In genomic region chr12:9699898-9700605, GRCh38 we compare ENCODE assay signal across 14 cellular contexts. TPM values are rescaled to one million over a fixed set of nuclear protein-coding genes. Genes with fewer than 3 reads are reported as not detected.
DNase-seq lines count a peak whose midpoint lies in the region; ATAC-seq lines count a peak whose summit lies in the region.
"Had no signal": no experiment of that assay in that cellular context is flagged by ENCODE, and none has a peak within 500 bp of the region (broad histone marks: within the 10 kb centered on the region; RNA-seq: fewer than 3 reads in every experiment).

No MANE protein-coding gene starts in this region.

- no peaks in the 10 kb centered on the region for H3K27me3 ChIP-seq in CD4-positive, CD25-positive, alpha-beta regulatory T cell (ENCODE audit: control insufficient read depth, insufficient read depth, low read length)
- H3K27me3 ChIP-seq: foreskin keratinocyte had no signal

- ATAC-seq in CD4-positive, CD25-positive, alpha-beta regulatory T cell (ENCODE audit: low read depth in 2 of 2): no peak
- no peak for ATAC-seq in HG02763 (IDR thresholded peaks at IDR 0.05; ENCODE audit: unreplicated experiment)
- ATAC-seq: foreskin keratinocyte had no signal

- peak overlapping the region; percentile 39 for H3K27ac ChIP-seq in CD4-positive, CD25-positive, alpha-beta regulatory T cell (ENCODE audit: insufficient read depth, low read length, poor library complexity, severe bottlenecking)
- H3K27ac ChIP-seq: foreskin keratinocyte, VCaP had no signal

- peaks cover 27% of the 10 kb centered on the region for H3K4me1 ChIP-seq in CD4-positive, CD25-positive, alpha-beta regulatory T cell (ENCODE audit: control insufficient read depth, insufficient read depth, low read length, poor library complexity, severe bottlenecking)
- H3K4me1 ChIP-seq: foreskin keratinocyte had no signal

- peaks cover 12% of the 10 kb centered on the region in 2 experiments for H3K9me3 ChIP-seq in CD4-positive, CD25-positive, alpha-beta regulatory T cell (ENCODE audit: control insufficient read depth in 2 of 2, low read length in 2 of 2)

- peak overlapping the region in 2 of 3 donors; percentile 27 to 35 for H3K27ac Mint-ChIP-seq in CD4-positive, CD25-positive, alpha-beta regulatory T cell
- H3K27ac Mint-ChIP-seq: CD14-positive monocyte had no signal

- H3K4me3 ChIP-seq in CD4-positive, CD25-positive, alpha-beta regulatory T cell (ENCODE audit: low read depth, low read length): peak overlapping the region; percentile 22
- H3K4me3 ChIP-seq: lung had no signal

- H3K36me3 Mint-ChIP-seq in CD4-positive, CD25-positive, alpha-beta regulatory T cell: peaks cover 26% of the 10 kb centered on the region

- H3K9me3 Mint-ChIP-seq in CD4-positive, CD25-positive, alpha-beta regulatory T cell: peaks cover 0 to 40% (median 6%) of the 10 kb centered on the region in 7 donors

- peaks cover 7% of the 10 kb centered on the region for H3K36me3 ChIP-seq in CD4-positive, CD25-positive, alpha-beta regulatory T cell (ENCODE audit: control insufficient read depth, insufficient read depth, low read length)

- peaks cover 43 to 65% (median 54%) of the 10 kb centered on the region in 4 donors for H3K4me1 Mint-ChIP-seq in CD4-positive, CD25-positive, alpha-beta regulatory T cell

- DNase-seq in CD4-positive, CD25-positive, alpha-beta regulatory T cell: no peak
- DNase-seq in HCEC 1CT (peak; percentile 37), dermis microvascular lymphatic vessel endothelial cell (ENCODE audit: low read depth in 2 of 2) (peak; percentile 0 to 80), lung microvascular endothelial cell (ENCODE audit: low read depth in 2 of 2) (peak; percentile 25 to 91), NCI-H69 (lab: John Stamatoyannopoulos, UW) (no peak), DMS153 treated with DMSO at 0.1 percent for 48 hours (lab: John Stamatoyannopoulos, UW; ENCODE audit: unreplicated experiment) (no peak)
- no peak for DNase-seq in stimulated activated CD4-positive, alpha-beta T cell treated with anti-CD3 and anti-CD28 coated beads, Interleukin-12 subunit alpha, Interleukin-12 subunit beta, amount 100 ng/mL, for 4 hours

- H3K4me3 Mint-ChIP-seq in CD4-positive, CD25-positive, alpha-beta regulatory T cell: peak overlapping the region in 2 of 4 donors; percentile 16 to 56
- H3K4me3 Mint-ChIP-seq: CD14-positive monocyte had no signal

- H3K27me3 Mint-ChIP-seq in CD4-positive, CD25-positive, alpha-beta regulatory T cell: no peaks in the 10 kb centered on the region

RNA-seq across cellular contexts. Expression of gene CLEC2D, which starts 30.5 kb away (rescaled TPM):
- total RNA-seq in CD4-positive, CD25-positive, alpha-beta regulatory T cell: 219 TPM
- 100 to 1,000 TPM; 223 to 312 (median 247) TPM for polyA plus RNA-seq in CD4-positive, CD25-positive, alpha-beta regulatory T cell
- total RNA-seq in dermis microvascular lymphatic vessel endothelial cell (0.64 and 0.89 TPM in 2 replicates), lung microvascular endothelial cell (0.99 and 1.3 TPM in 2 replicates)

RNA-seq across cellular contexts. Expression of gene CLECL1, which starts 32.8 kb away (rescaled TPM):
- 0.84 TPM for total RNA-seq in CD4-positive, CD25-positive, alpha-beta regulatory T cell
- polyA plus RNA-seq in CD4-positive, CD25-positive, alpha-beta regulatory T cell: not detected
- total RNA-seq in dermis microvascular lymphatic vessel endothelial cell (not detected in 2 replicates), lung microvascular endothelial cell (not detected in 2 replicates)
- total RNA-seq: chondrocyte, foreskin keratinocyte, NCI-H460 had no signal
- polyA plus RNA-seq: foreskin keratinocyte had no signal

Comparison
In these comparisons a context has a peak if more than half of its experiments do, and no peak if none do; other contexts are left out.
1. DNase-seq: peak in HCEC 1CT (single experiment), dermis microvascular lymphatic vessel endothelial cell (2 of 2) and lung microvascular endothelial cell (2 of 2); none in CD4-positive, CD25-positive, alpha-beta regulatory T cell (0 of 3), stimulated activated CD4-positive, alpha-beta T cell treated with anti-CD3 and anti-CD28 coated beads, Interleukin-12 subunit alpha, Interleukin-12 subunit beta, amount 100 ng/mL, for 4 hours (single experiment), NCI-H69 (single experiment) and DMS153 treated with DMSO at 0.1 percent for 48 hours (single experiment).
2. RNA of gene CLEC2D, which starts 30.5 kb away (total RNA-seq): 219 TPM in CD4-positive, CD25-positive, alpha-beta regulatory T cell (single experiment); 0.99 to 1.3 TPM in lung microvascular endothelial cell and 0.64 to 0.89 TPM in dermis microvascular lymphatic vessel endothelial cell; every median in the first group is over 10 times any median in the second.